ENCODE assay signal across 8 cellular contexts in the genomic region with DNA sequence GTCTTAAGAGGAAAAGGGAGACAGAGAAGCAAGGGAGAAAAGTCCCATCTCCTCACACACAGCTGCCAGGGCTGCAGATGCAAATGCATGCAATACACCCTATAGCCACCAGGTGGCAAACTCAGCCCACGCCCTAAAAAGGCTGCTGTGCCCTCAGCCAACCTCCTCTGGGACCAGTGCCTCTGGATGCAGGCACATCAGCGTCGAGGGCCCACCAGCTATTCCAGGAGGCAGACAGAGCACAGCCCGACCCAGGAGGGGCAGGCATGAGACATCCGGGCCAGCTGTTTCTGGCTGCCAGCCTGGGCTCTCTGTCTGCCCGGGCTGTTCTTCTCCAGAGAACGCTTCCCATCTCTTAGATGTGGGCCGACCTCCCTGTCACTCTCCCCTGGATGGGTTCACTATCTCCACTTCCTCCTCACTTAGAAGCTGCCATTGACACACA.
DNase-seq lines count a peak whose midpoint lies in the region; ATAC-seq and TF ChIP-seq lines count a peak whose summit lies in the region.

No MANE protein-coding gene starts in this region.

- no peaks in the 10 kb centered on the region for H3K27me3 ChIP-seq in brain microvascular endothelial cell (replicated peaks)

- ATAC-seq in GM18907 (IDR thresholded peaks at IDR 0.05; ENCODE audit: unreplicated experiment) (peak; percentile 55), HG03442 (IDR thresholded peaks at IDR 0.05; ENCODE audit: unreplicated experiment) (no peak)

- peak overlapping the region; percentile 18; the same call in 1 of the 2 replicates for H3K27ac ChIP-seq in VCaP
- H3K27ac ChIP-seq in brain microvascular endothelial cell: no peak overlapping the region

- H3K36me3 ChIP-seq in brain microvascular endothelial cell (replicated peaks): no peaks in the 10 kb centered on the region

- peak; percentile 48 for DNase-seq in ACHN
- DNase-seq in NCI-H2107 treated with DMSO at 0.1 percent for 48 hours (lab: John Stamatoyannopoulos, UW; ENCODE audit: unreplicated experiment): peak; percentile 33
- peak; percentile 60 for DNase-seq in brain microvascular endothelial cell
- peak; percentile 96 for DNase-seq in iPS-NIHi7 (ENCODE audit: extremely low spot score)
- DNase-seq in smooth muscle cell of the brain vasculature (ENCODE audit: low read depth, low spot score): peak; percentile 33

- TF ChIP-seq CTCF in VCaP (conservative IDR thresholded peaks at IDR 0.05) (peak; percentile 99), brain microvascular endothelial cell (IDR thresholded peaks at IDR 0.05; ENCODE audit: low read depth, low read length, missing control alignments) (peak; percentile 95)

- no peak overlapping the region for H3K4me3 ChIP-seq in brain microvascular endothelial cell (ENCODE audit: low read depth, low read length)

- in situ Hi-C loops in ACHN (cut with HindIII; ENCODE audit: low pct_ligation_motif_present, low pct_unique_long_range_greater_than_20kb, low sequenced_read_pairs): no loop called here
- in situ Hi-C loops in brain microvascular endothelial cell (cut with HindIII; ENCODE audit: low pct_ligation_motif_present, low sequenced_read_pairs): no loop called here

Comparison
In these comparisons a context has a peak if more than half of its experiments do, and no peak if none do; other contexts are left out.
1. DNase-seq: peak in every context shown above with its lines; median percentile 96 in iPS-NIHi7; 60 in brain microvascular endothelial cell; 48 in ACHN; 33 in NCI-H2107 treated with DMSO at 0.1 percent for 48 hours; 33 in smooth muscle cell of the brain vasculature.